In the genomic region with DNA sequence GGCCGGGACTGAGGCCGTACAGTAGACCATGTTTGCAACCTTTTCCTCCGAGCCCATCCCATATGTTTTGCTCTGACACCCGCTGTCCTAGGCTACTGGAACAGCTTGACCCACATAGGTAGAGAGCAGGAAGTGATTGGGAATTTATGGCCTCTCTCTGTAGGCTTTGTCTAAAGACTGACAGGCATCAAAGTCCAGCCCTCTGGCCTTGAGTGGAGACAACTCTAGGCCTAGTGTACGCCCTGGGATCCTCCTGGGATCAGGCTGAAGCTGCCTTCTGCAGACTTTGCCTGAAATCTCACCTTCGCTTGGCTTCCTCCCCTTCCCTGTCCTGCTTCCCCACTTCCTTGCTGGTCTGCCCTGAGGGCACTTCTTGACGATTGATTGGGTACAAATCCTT, we compare ENCODE assay signal across 19 cellular contexts.
"Had no signal": no experiment of that assay in that cellular context is flagged by ENCODE, and none has a peak within 500 bp of the region (broad histone marks: within the 10 kb centered on the region; RNA-seq: fewer than 3 reads in every experiment).

No MANE protein-coding gene starts in this region.

- DNase-seq: activated CD4-positive, alpha-beta T cell treated with anti-CD3 and anti-CD28 coated beads for 48 hours; activated CD8-positive, alpha-beta T cell treated with anti-CD3 and anti-CD28 coated beads for 36 hours; activated effector memory CD4-positive, alpha-beta T cell treated with Interleukin-2 at 50 U/mL for 16 hours; activated T-cell treated with anti-CD3 and anti-CD28 coated beads, Interleukin-2, amount 50 U/mL, for 4 hours; kidney; mesenchymal stem cell; stimulated activated CD4-positive, alpha-beta T cell treated with anti-CD3 and anti-CD28 coated beads, Interleukin-4, amount 100 ng/mL, for 4 hours; stimulated activated CD8-positive, alpha-beta memory T cell treated with anti-CD3 and anti-CD28 coated beads, Interleukin-4, amount 100 ng/mL, for 48 hours; stimulated activated naive CD4-positive, alpha-beta T cell treated with Interleukin-2 at 50 U/mL for 16 hours; substantia nigra had no signal

- H3K9me3 Mint-ChIP-seq: activated CD8-positive, alpha-beta T cell treated with anti-CD3 and anti-CD28 coated beads for 36 hours; activated naive CD4-positive, alpha-beta T cell treated with anti-CD3 and anti-CD28 coated beads, Interleukin-2, amount 50 U/mL, for 72 hours; activated T-cell treated with anti-CD3 and anti-CD28 coated beads, Interleukin-2, amount 50 U/mL, for 4 hours; nephron; T-helper 1 cell treated with Interleukin-12 subunit alpha and Interleukin-12 subunit beta and Interleukin-4 antibody, amounts not matched to agents 30 μg/mL and 1 μg/mL, for 36 hours; WTC11 had no signal

- H3K36me3 ChIP-seq: right atrium auricular region, tibial nerve had no signal

- H3K27me3 ChIP-seq: esophagus muscularis mucosa, right atrium auricular region, tibial nerve had no signal

- H3K36me3 Mint-ChIP-seq: WTC11 had no signal

- H3K4me3 Mint-ChIP-seq: activated CD8-positive, alpha-beta T cell treated with anti-CD3 and anti-CD28 coated beads for 36 hours; activated T-cell treated with anti-CD3 and anti-CD28 coated beads, Interleukin-2, amount 50 U/mL, for 4 hours; T-helper 1 cell treated with Interleukin-12 subunit alpha and Interleukin-12 subunit beta and Interleukin-4 antibody, amounts not matched to agents 30 μg/mL and 1 μg/mL, for 36 hours; WTC11 had no signal

- ATAC-seq: activated CD8-positive, alpha-beta T cell treated with anti-CD3 and anti-CD28 coated beads for 36 hours; activated naive CD4-positive, alpha-beta T cell treated with anti-CD3 and anti-CD28 coated beads, Interleukin-2, amount 50 U/mL, for 72 hours; activated T-cell treated with anti-CD3 and anti-CD28 coated beads, Interleukin-2, amount 50 U/mL, for 4 hours; WTC11 had no signal

- H3K27me3 Mint-ChIP-seq: activated CD8-positive, alpha-beta T cell treated with anti-CD3 and anti-CD28 coated beads for 36 hours had no signal

- H3K27ac Mint-ChIP-seq: activated CD8-positive, alpha-beta T cell treated with anti-CD3 and anti-CD28 coated beads for 36 hours; nephron; progenitor cell of endocrine pancreas; T-helper 1 cell treated with Interleukin-12 subunit alpha and Interleukin-12 subunit beta and Interleukin-4 antibody, amounts not matched to agents 30 μg/mL and 1 μg/mL, for 36 hours; WTC11 had no signal

- H3K9me3 ChIP-seq: esophagus muscularis mucosa, right atrium auricular region, tibial nerve had no signal

- H3K4me3 ChIP-seq: esophagus muscularis mucosa, right atrium auricular region, skin epidermis, tibial nerve had no signal

- H3K27ac ChIP-seq: esophagus muscularis mucosa, right atrium auricular region, skin epidermis, tibial nerve had no signal
